8 cellular contexts compared by ENCODE assay signal in genomic region chr22:39349506-39349966, GRCh38. TPM values are rescaled to one million over a fixed set of nuclear protein-coding genes. Genes with fewer than 3 reads are reported as not detected.
DNase-seq lines count a peak whose midpoint lies in the region; ATAC-seq and TF ChIP-seq lines count a peak whose summit lies in the region.

No MANE protein-coding gene starts in this region.

- H3K4me3 Mint-ChIP-seq in dendritic cell treated with granulocyte-macrophage colony-stimulating factor and Interleukin-4, amounts not matched to agents 40 ng/mL and 50 ng/mL, for 4 days: peak overlapping the region; percentile 72

- ATAC-seq in lower lobe of right lung (peak; percentile 32 to 44), GM18519 (IDR thresholded peaks at IDR 0.05; ENCODE audit: low FRiP score, unreplicated experiment) (no peak), GM18873 (IDR thresholded peaks at IDR 0.05; ENCODE audit: low FRiP score, unreplicated experiment) (no peak)

- H3K36me3 Mint-ChIP-seq in dendritic cell treated with granulocyte-macrophage colony-stimulating factor and Interleukin-4, amounts not matched to agents 40 ng/mL and 50 ng/mL, for 4 days (ENCODE audit: low read depth): no peaks in the 10 kb centered on the region

- in situ Hi-C loops in GM18951 (cut with MboI; ENCODE audit: low sequenced_read_pairs, unreplicated experiment): no loop called here

- intact Hi-C loops in dendritic cell treated with granulocyte-macrophage colony-stimulating factor and Interleukin-4, amounts not matched to agents 40 ng/mL and 50 ng/mL, for 4 days (cut with micrococcal nuclease): loop anchor here (10.0 kb wide), 1 partner anchor 165 kb away; no protein-coding TSS in a partner anchor
- intact Hi-C loops in lower lobe of right lung (cut with DNase I): no loop called here
- intact Hi-C loops in thyroid gland (cut with DNase I): loop anchor here (5.0 kb wide), 1 partner anchor 178 kb away; no protein-coding TSS in a partner anchor

- H3K27ac ChIP-seq in SJSA1 (peak overlapping the region; percentile 28), lower lobe of right lung (peak overlapping the region; percentile 36), thyroid gland (no peak overlapping the region)

- CTCF ChIA-PET in BJ (lab: Yijun Ruan, JAX): interaction anchor here (0.9 to 1.4 kb wide), 9 partner anchors 10 to 182 kb away, joined by 3 to 4 read pairs (median 3); no protein-coding TSS in a partner anchor

- POLR2A ChIA-PET in BJ (lab: Charles Lee): no interaction called here

- H3K4me1 ChIP-seq in SJSA1 (replicated peaks) (peaks cover 51% of the 10 kb centered on the region), lower lobe of right lung (peaks cover 19% of the 10 kb centered on the region), thyroid gland (peaks cover 14 to 17% of the 10 kb centered on the region in 2 donors)

- H3K4me3 ChIP-seq in BJ (ENCODE audit: low read depth, low read length) (peak overlapping the region; percentile 78), SJSA1 (peak overlapping the region; percentile 93), lower lobe of right lung (peak overlapping the region; percentile 66), thyroid gland (replicated peaks in 1 of 3) (peak overlapping the region in 1 of 3 donors; percentile 68)

- DNase-seq in BJ (ENCODE audit: low read depth) (no peak), SJSA1 (ENCODE audit: low read depth in 1 of 2, low spot score in 2 of 2) (peak in 1 of 2 experiments; percentile 36), lower lobe of right lung (peak; percentile 48), thyroid gland (peak; percentile 14 to 19)

- peaks cover 15% of the 10 kb centered on the region for H3K27me3 Mint-ChIP-seq in dendritic cell treated with granulocyte-macrophage colony-stimulating factor and Interleukin-4, amounts not matched to agents 40 ng/mL and 50 ng/mL, for 4 days

- H3K36me3 ChIP-seq in BJ (ENCODE audit: control insufficient read depth, insufficient read depth, low read length): no peaks in the 10 kb centered on the region
- peaks cover 6% of the 10 kb centered on the region; the same call in 1 of the 2 replicates for H3K36me3 ChIP-seq in SJSA1
- no peaks in the 10 kb centered on the region for H3K36me3 ChIP-seq in lower lobe of right lung
- no peaks in the 10 kb centered on the region for H3K36me3 ChIP-seq in thyroid gland

- H3K4me1 Mint-ChIP-seq in dendritic cell treated with granulocyte-macrophage colony-stimulating factor and Interleukin-4, amounts not matched to agents 40 ng/mL and 50 ng/mL, for 4 days (ENCODE audit: low read depth): peaks cover 28% of the 10 kb centered on the region

- H3K9me3 ChIP-seq in SJSA1 (replicated peaks) (peaks cover 5% of the 10 kb centered on the region), lower lobe of right lung (no peaks in the 10 kb centered on the region), thyroid gland (no peaks in the 10 kb centered on the region)

- 5 to 6% methylated on average over 10 to 11 of the region's 57 CpGs for WGBS in thyroid gland, 2 donors

- H3K27ac Mint-ChIP-seq in dendritic cell treated with granulocyte-macrophage colony-stimulating factor and Interleukin-4, amounts not matched to agents 40 ng/mL and 50 ng/mL, for 4 days: peak overlapping the region; percentile 67

- TF ChIP-seq CTCF in BJ (IDR thresholded peaks at IDR 0.05; ENCODE audit: insufficient read depth, low read depth, low read length) (no peak), lower lobe of right lung (IDR thresholded peaks at IDR 0.05) (no peak), thyroid gland (IDR thresholded peaks at IDR 0.05) (no peak)

- H3K27me3 ChIP-seq in BJ (ENCODE audit: control insufficient read depth, insufficient read depth, low read length) (no peaks in the 10 kb centered on the region), SJSA1 (replicated peaks) (no peaks in the 10 kb centered on the region), lower lobe of right lung (ENCODE audit: low read depth) (no peaks in the 10 kb centered on the region), thyroid gland (no peaks in the 10 kb centered on the region)

- TF ChIP-seq POLR2A in GM18951 (IDR thresholded peaks at IDR 0.05; ENCODE audit: extremely low read depth, insufficient read depth, insufficient read length) (peak; percentile 56), thyroid gland (IDR thresholded peaks at IDR 0.05) (no peak)

- H3K9me3 Mint-ChIP-seq in dendritic cell treated with granulocyte-macrophage colony-stimulating factor and Interleukin-4, amounts not matched to agents 40 ng/mL and 50 ng/mL, for 4 days: no peaks in the 10 kb centered on the region

RNA-seq across cellular contexts. Expression of gene SYNGR1, which starts 0.3 kb away (rescaled TPM):
- 44.4 and 65.6 TPM in 2 replicates for polyA plus RNA-seq in BJ (2011; rRNA removed)
- 13.8 and 16.7 TPM in 2 replicates for polyA minus RNA-seq in BJ (2011; rRNA and poly(A)+ RNA removed)
- total RNA-seq in SJSA1 (2014; rRNA removed; shearing (Covaris generic)): 8.4 and 18.6 TPM in 2 replicates
- total RNA-seq in lower lobe of right lung (13.4 TPM), thyroid gland (10 to 100 TPM in 1 of 4 donors, 1 to 10 TPM in 3; 3.9 to 22.0 (median 6.8) TPM)

RNA-seq across cellular contexts. Expression of gene RPL3, which starts 30.1 kb away (rescaled TPM):
- polyA plus RNA-seq in BJ (2011; rRNA removed): 3,985 and 4,772 TPM in 2 replicates
- polyA minus RNA-seq in BJ (2011; rRNA and poly(A)+ RNA removed): 1,678 and 3,093 TPM in 2 replicates
- total RNA-seq in SJSA1 (2014; rRNA removed; shearing (Covaris generic)): 1,074 and 1,435 TPM in 2 replicates
- total RNA-seq in lower lobe of right lung (1,467 TPM), thyroid gland (1,000 to 10,000 TPM; 1,451 to 2,031 (median 1,880) TPM)

RNA-seq across cellular contexts. Expression of gene TAB1, which starts 50.0 kb away (rescaled TPM):
- 15.6 and 27.2 TPM in 2 replicates for polyA plus RNA-seq in BJ (2011; rRNA removed)
- 12.8 and 13.6 TPM in 2 replicates for polyA minus RNA-seq in BJ (2011; rRNA and poly(A)+ RNA removed)
- total RNA-seq in SJSA1 (2014; rRNA removed; shearing (Covaris generic)): 9.7 and 33.3 TPM in 2 replicates
- total RNA-seq in lower lobe of right lung: 27.2 TPM
- 10 to 100 TPM; 19.2 to 32.0 (median 21.9) TPM for total RNA-seq in thyroid gland

Comparison
In these comparisons a context has a peak if more than half of its experiments do, and no peak if none do; other contexts are left out.
1. H3K27ac ChIP-seq: peak in SJSA1 (single experiment) and lower lobe of right lung (single experiment); none in thyroid gland (0 of 3).
2. ATAC-seq: peak in lower lobe of right lung (2 of 2); none in GM18519 (single experiment) and GM18873 (single experiment).